In the genomic region with DNA sequence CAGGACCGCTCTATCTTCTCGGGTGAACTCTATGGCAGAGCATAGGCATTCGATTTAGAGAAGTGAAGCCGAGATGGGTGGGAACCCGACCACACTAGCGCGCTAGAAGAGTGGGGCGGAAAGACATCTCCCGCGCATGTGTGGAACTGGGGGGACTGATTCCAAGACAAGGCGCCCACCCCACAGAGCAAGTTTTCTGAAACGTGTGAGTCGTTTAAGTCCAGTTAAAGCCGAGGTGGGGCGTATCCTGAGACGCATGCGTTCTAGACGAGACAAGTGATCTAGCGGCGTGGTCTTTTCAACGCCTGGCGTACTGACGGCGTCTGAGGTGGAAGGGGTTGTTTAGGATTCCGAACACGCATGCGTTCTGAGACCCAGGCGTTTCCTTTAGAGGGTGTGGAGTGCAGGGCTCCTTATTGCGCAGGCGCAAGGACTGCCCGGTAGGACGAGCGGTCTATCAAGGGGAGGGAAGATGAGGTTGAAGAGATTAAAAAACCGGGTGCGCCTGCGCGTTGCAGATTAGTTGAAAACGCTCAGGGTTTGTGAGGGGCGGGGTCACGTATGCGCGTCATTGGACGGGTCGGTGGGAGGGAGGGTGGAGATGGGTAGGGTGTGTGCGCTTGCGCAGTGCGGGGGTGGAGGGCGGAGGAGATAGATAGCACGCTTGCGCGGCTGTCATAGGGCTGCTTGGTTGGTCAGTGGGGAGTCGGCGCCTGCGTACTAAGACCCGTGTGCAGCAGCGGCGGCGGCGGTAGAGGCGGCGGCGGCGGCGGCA, we compare ENCODE assay signal across 1 cellular context.
A peak's percentile ranks its signal among the peaks of the same experiment; 100 is the strongest.
TF ChIP-seq lines count a peak whose summit lies in the region.

A gene (plus strand): TSS at position 718 of the 775 bp plus-strand sequence. CDS start 2,008 bp downstream, outside the sequence.

TF ChIP-seq in HCT116, 20 proteins besides CTCF, POLR2A, EP300 and RAD21 (continued from another document):
- TF ChIP-seq, protein P1, sequence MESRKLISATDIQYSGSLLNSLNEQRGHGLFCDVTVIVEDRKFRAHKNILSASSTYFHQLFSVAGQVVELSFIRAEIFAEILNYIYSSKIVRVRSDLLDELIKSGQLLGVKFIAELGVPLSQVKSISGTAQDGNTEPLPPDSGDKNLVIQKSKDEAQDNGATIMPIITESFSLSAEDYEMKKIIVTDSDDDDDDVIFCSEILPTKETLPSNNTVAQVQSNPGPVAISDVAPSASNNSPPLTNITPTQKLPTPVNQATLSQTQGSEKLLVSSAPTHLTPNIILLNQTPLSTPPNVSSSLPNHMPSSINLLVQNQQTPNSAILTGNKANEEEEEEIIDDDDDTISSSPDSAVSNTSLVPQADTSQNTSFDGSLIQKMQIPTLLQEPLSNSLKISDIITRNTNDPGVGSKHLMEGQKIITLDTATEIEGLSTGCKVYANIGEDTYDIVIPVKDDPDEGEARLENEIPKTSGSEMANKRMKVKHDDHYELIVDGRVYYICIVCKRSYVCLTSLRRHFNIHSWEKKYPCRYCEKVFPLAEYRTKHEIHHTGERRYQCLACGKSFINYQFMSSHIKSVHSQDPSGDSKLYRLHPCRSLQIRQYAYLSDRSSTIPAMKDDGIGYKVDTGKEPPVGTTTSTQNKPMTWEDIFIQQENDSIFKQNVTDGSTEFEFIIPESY (IDR thresholded peaks at IDR 0.05; ENCODE audit: extremely low read depth, insufficient replicate concordance, low read length): no peak
- TF ChIP-seq EZH2phosphoT487 (IDR thresholded peaks at IDR 0.05; ENCODE audit: borderline replicate concordance) (no peak), YY1 (IDR thresholded peaks at IDR 0.05; ENCODE audit: extremely low read depth, insufficient replicate concordance, low read depth, low read length) (peak; percentile 92), ZNF274 (IDR thresholded peaks at IDR 0.05; ENCODE audit: low read depth, low read length) (no peak), JUND (IDR thresholded peaks at IDR 0.05) (no peak), CEBPB (IDR thresholded peaks at IDR 0.05; ENCODE audit: low read depth) (no peak), ZFX (IDR thresholded peaks at IDR 0.05) (no peak), SP1 (IDR thresholded peaks at IDR 0.05; ENCODE audit: low read depth) (peak; percentile 43; the same call in 1 of the 2 replicates), CBX3 (IDR thresholded peaks at IDR 0.05; ENCODE audit: low read depth) (no peak), SRF (IDR thresholded peaks at IDR 0.05; ENCODE audit: low read depth) (no peak; the same call in 1 of the 2 replicates), FOSL1 (IDR thresholded peaks at IDR 0.05; ENCODE audit: low read depth) (no peak)
- TF ChIP-seq, protein P2, sequence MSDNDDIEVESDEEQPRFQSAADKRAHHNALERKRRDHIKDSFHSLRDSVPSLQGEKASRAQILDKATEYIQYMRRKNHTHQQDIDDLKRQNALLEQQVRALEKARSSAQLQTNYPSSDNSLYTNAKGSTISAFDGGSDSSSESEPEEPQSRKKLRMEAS (IDR thresholded peaks at IDR 0.05): no peak; the same call in none of the 2 replicates
- TF ChIP-seq, protein P3, sequence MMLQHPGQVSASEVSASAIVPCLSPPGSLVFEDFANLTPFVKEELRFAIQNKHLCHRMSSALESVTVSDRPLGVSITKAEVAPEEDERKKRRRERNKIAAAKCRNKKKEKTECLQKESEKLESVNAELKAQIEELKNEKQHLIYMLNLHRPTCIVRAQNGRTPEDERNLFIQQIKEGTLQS (IDR thresholded peaks at IDR 0.05): no peak
